Comparison of ENCODE assay signal across 1 cellular context in the genomic region with DNA sequence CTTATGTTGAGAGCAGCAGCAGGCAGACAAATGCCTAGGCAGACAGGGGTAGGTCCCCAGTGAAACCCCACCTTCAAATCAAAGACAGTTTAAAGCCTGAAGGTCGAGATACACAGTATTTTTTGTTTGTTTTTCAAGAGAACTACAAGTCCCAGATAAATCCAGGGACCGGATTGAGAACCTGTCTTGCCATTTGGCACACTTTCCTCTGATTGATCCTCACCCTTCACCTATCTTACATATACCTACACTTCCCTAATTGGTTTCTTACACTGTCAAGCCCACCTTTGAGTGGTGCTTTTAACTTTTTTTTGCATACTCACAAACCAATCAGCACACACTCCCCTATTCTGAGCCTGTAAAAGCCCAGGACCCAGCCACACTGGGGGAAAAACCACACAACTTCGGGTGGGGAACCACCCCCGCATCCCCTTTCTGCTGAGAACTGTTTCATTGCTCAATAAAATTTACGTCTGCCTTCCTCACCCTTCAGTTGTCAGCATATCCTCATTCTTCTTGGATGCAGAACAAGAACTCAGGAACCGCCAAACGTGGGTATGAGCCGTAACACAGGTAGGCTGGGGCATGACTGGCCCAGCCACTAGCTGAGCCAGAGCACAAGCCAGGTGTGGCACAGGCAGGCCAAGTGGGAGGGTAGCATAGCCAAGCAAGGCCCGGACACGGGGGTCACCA.
TF ChIP-seq lines count a peak whose summit lies in the region.

No MANE protein-coding gene starts in this region.

TF ChIP-seq in H1, 55 proteins besides CTCF, POLR2A, EP300 and RAD21:
- TF ChIP-seq EGR1 (IDR thresholded peaks at IDR 0.05; ENCODE audit: borderline replicate concordance, low read depth, low read length), result no peak
- no peak for TF ChIP-seq ZNF274 (IDR thresholded peaks at IDR 0.05; ENCODE audit: borderline replicate concordance, extremely low read depth, low read length)
- TF ChIP-seq E2F6 (IDR thresholded peaks at IDR 0.05), result no peak
- TF ChIP-seq SP1 (IDR thresholded peaks at IDR 0.05; ENCODE audit: low read depth, low read length), result no peak
- TF ChIP-seq CEBPB (IDR thresholded peaks at IDR 0.05; ENCODE audit: low read depth, low read length), result no peak
- TF ChIP-seq ASH2L (IDR thresholded peaks at IDR 0.05; ENCODE audit: low read length), result no peak
- TF ChIP-seq SP2 (IDR thresholded peaks at IDR 0.05; ENCODE audit: low read length), result no peak
- no peak for TF ChIP-seq NANOG (IDR thresholded peaks at IDR 0.05; ENCODE audit: insufficient read depth, low read depth, low read length, poor library complexity, severe bottlenecking)
- no peak for TF ChIP-seq HDAC6 (IDR thresholded peaks at IDR 0.05; ENCODE audit: low read depth, low read length)
